In the genomic region with DNA sequence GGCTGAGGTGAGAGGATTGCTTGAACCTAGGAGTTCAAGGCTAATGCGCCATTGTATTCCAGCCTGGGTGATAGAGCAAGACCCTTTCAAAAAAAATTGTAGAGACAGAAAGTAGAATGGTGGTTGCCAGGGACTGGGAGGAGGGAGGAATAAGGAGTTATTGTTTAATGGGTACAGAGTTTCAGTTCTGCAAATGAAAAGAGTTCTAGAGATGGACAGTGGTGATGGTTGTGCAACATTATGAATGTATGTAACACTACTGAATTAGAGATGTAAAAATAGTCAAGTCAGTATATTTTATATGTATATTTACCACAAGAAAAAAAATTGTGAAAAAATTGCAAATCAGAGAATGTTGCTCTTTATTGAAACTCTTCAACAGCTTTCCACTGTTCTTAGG, we compare ENCODE assay signal across 24 cellular contexts.
A peak's percentile ranks its signal among the peaks of the same experiment; 100 is the strongest.
DNase-seq lines count a peak whose midpoint lies in the region; ATAC-seq and TF ChIP-seq lines count a peak whose summit lies in the region.
"Had no signal": no experiment of that assay in that cellular context is flagged by ENCODE, and none has a peak within 500 bp of the region (broad histone marks: within the 10 kb centered on the region; RNA-seq: fewer than 3 reads in every experiment).

No MANE protein-coding gene starts in this region.

- no peaks in the 10 kb centered on the region for H3K36me3 ChIP-seq in BLaER1 treated with 17β-estradiol and CSF1 and Interleukin-3, amounts not matched to agents 10 nM and 100 nM
- H3K36me3 ChIP-seq in WERI-Rb-1 = no peaks in the 10 kb centered on the region
- H3K36me3 ChIP-seq in esophagus squamous epithelium = no peaks in the 10 kb centered on the region
- H3K36me3 ChIP-seq: cardiac muscle cell, sigmoid colon, suprapubic skin, vagina had no signal

- peaks cover 0 to 40% (median 18%) of the 10 kb centered on the region in 10 experiments; a peak in 13 of 20 replicates for H3K4me1 ChIP-seq in BLaER1 treated with 17β-estradiol and CSF1 and Interleukin-3, amounts not matched to agents 10 nM and 100 nM
- no peaks in the 10 kb centered on the region for H3K4me1 ChIP-seq in esophagus squamous epithelium
- H3K4me1 ChIP-seq: parathyroid adenoma, sigmoid colon, suprapubic skin, vagina had no signal

- H3K9ac ChIP-seq in BLaER1 treated with 17β-estradiol and CSF1 and Interleukin-3, amounts not matched to agents 10 nM and 100 nM = peak overlapping the region in 4 of 11 experiments; percentile 42 to 65 (median 54); a peak in 7 of 22 replicates
- H3K9ac ChIP-seq: parathyroid adenoma had no signal

- WGBS in esophagus squamous epithelium, 2 donors = 91 to 95% methylated on average over 1 of the region's 1 CpG

- H3K4me3 ChIP-seq in BLaER1 treated with 17β-estradiol and CSF1 and Interleukin-3, amounts not matched to agents 10 nM and 100 nM = no peak overlapping the region
- H3K4me3 ChIP-seq in WERI-Rb-1 (ENCODE audit: low read depth, low read length) = no peak overlapping the region
- H3K4me3 ChIP-seq in esophagus squamous epithelium = no peak overlapping the region
- H3K4me3 ChIP-seq: cardiac muscle cell, dorsolateral prefrontal cortex, hepatocyte, sigmoid colon, suprapubic skin, vagina had no signal

- no peaks in the 10 kb centered on the region for H4K20me1 ChIP-seq in BLaER1 treated with 17β-estradiol and CSF1 and Interleukin-3, amounts not matched to agents 10 nM and 100 nM

- no peaks in the 10 kb centered on the region for H3K27me3 ChIP-seq in BLaER1 treated with 17β-estradiol and CSF1 and Interleukin-3, amounts not matched to agents 10 nM and 100 nM
- no peaks in the 10 kb centered on the region for H3K27me3 ChIP-seq in WERI-Rb-1 (ENCODE audit: insufficient read depth, low read depth, severe bottlenecking)
- no peaks in the 10 kb centered on the region for H3K27me3 ChIP-seq in esophagus squamous epithelium
- H3K27me3 ChIP-seq: cardiac muscle cell, dorsolateral prefrontal cortex, hepatocyte, sigmoid colon, suprapubic skin, vagina had no signal

- TF ChIP-seq POLR2A in esophagus squamous epithelium (IDR thresholded peaks at IDR 0.05) = no peak

- intact Hi-C loops in esophagus squamous epithelium (cut with DNase I) = no loop called here

- peaks cover 0 to 31% (median 8%) of the 10 kb centered on the region in 11 experiments; a peak in 12 of 22 replicates for H3K9me3 ChIP-seq in BLaER1 treated with 17β-estradiol and CSF1 and Interleukin-3, amounts not matched to agents 10 nM and 100 nM (replicated peaks in 1 of 11)
- no peaks in the 10 kb centered on the region for H3K9me3 ChIP-seq in WERI-Rb-1 (ENCODE audit: severe bottlenecking)
- no peaks in the 10 kb centered on the region for H3K9me3 ChIP-seq in esophagus squamous epithelium
- H3K9me3 ChIP-seq: sigmoid colon, suprapubic skin, vagina had no signal

- H3K27ac ChIP-seq in BLaER1 treated with 17β-estradiol and CSF1 and Interleukin-3, amounts not matched to agents 10 nM and 100 nM = peak overlapping the region in 8 of 11 experiments; percentile 46 to 84 (median 70); a peak in 16 of 22 replicates
- H3K27ac ChIP-seq in WERI-Rb-1 (no peak overlapping the region), esophagus squamous epithelium (no peak overlapping the region)
- H3K27ac ChIP-seq: cardiac muscle cell, dorsolateral prefrontal cortex, hepatocyte, parathyroid adenoma, sigmoid colon, suprapubic skin, vagina had no signal

- H3K4me2 ChIP-seq in BLaER1 treated with 17β-estradiol and CSF1 and Interleukin-3, amounts not matched to agents 10 nM and 100 nM = peak overlapping the region in 9 of 11 experiments; percentile 10 to 77 (median 71); a peak in 15 of 22 replicates
- H3K4me2 ChIP-seq: hepatocyte had no signal

- ATAC-seq in GM19324 (IDR thresholded peaks at IDR 0.05; ENCODE audit: low FRiP score, unreplicated experiment) (peak; percentile 68), HG03097 (IDR thresholded peaks at IDR 0.05; ENCODE audit: low FRiP score, unreplicated experiment) (peak; percentile 57)
- ATAC-seq: left ventricle myocardium superior, PC-3 had no signal

- no peak for TF ChIP-seq CTCF in WERI-Rb-1 (IDR thresholded peaks at IDR 0.05; ENCODE audit: low read depth, low read length)
- TF ChIP-seq CTCF in esophagus squamous epithelium (IDR thresholded peaks at IDR 0.05) = no peak

- DNase-seq in MV-4-11 (lab: John Stamatoyannopoulos, UW) (peak; percentile 92), WERI-Rb-1 (no peak), T1000 (lab: John Stamatoyannopoulos, UW) (no peak), KG1 (lab: John Stamatoyannopoulos, UW) (no peak), esophagus squamous epithelium (lab: John Stamatoyannopoulos, UW) (no peak)
- DNase-seq: 8988T; activated B cell treated with CpG ODN at 0.5 μM for 24 hours; activated CD4-positive, alpha-beta memory T cell treated with anti-CD3 and anti-CD28 coated beads, Interleukin-2, amount 10 ng/mL, durations not matched to agents 7 days and 5 days; dorsolateral prefrontal cortex; left ventricle myocardium superior; midbrain; NCI-H2171; NCI-H524 treated with DMSO at 0.1 percent for 48 hours; PC-3; SHP77 treated with DMSO at 0.1 percent for 48 hours; sigmoid colon had no signal

Comparison
In these comparisons a context has a peak if more than half of its experiments do, and no peak if none do; other contexts are left out.
1. H3K27ac ChIP-seq: peak in BLaER1 treated with 17β-estradiol and CSF1 and Interleukin-3, amounts not matched to agents 10 nM and 100 nM (8 of 11); none in WERI-Rb-1 (single experiment) and esophagus squamous epithelium (0 of 4).